ENCODE assay signal across 12 cellular contexts in genomic region chr3:23113455-23114171, GRCh38.
A peak's percentile ranks its signal among the peaks of the same experiment; 100 is the strongest.
DNase-seq lines count a peak whose midpoint lies in the region; ATAC-seq and TF ChIP-seq lines count a peak whose summit lies in the region.
"Had no signal": no experiment of that assay in that cellular context is flagged by ENCODE, and none has a peak within 500 bp of the region (broad histone marks: within the 10 kb centered on the region; RNA-seq: fewer than 3 reads in every experiment).

No MANE protein-coding gene starts in this region.

- H3K27me3 Mint-ChIP-seq in activated T-cell treated with anti-CD3 and anti-CD28 coated beads, Interleukin-2, amount 50 U/mL, for 72 hours (ENCODE audit: low read depth): peaks cover 6% of the 10 kb centered on the region
- H3K27me3 Mint-ChIP-seq: activated naive CD8-positive, alpha-beta T cell had no signal

- ATAC-seq in activated T-cell treated with anti-CD3 and anti-CD28 coated beads, Interleukin-2, amount 50 U/mL, for 72 hours (replicated peaks in 1 of 2): peak; percentile 89 to 90

- H3K4me3 ChIP-seq in foreskin fibroblast (ENCODE audit: low read depth in 1 of 2, low read length in 2 of 2): no peak overlapping the region
- H3K4me3 ChIP-seq in tibial nerve: no peak overlapping the region
- H3K4me3 ChIP-seq: ovary had no signal

- H3K36me3 Mint-ChIP-seq in activated T-cell treated with anti-CD3 and anti-CD28 coated beads, Interleukin-2, amount 50 U/mL, for 72 hours (ENCODE audit: insufficient read depth in 2 of 2): no peaks in the 10 kb centered on the region
- H3K36me3 Mint-ChIP-seq: activated naive CD8-positive, alpha-beta T cell had no signal

- H3K4me3 Mint-ChIP-seq in activated T-cell treated with anti-CD3 and anti-CD28 coated beads, Interleukin-2, amount 50 U/mL, for 72 hours: peak overlapping the region; percentile 13 to 26
- H3K4me3 Mint-ChIP-seq: activated naive CD8-positive, alpha-beta T cell; T-helper 1 cell treated with Interleukin-12 subunit alpha and Interleukin-12 subunit beta and Interleukin-4 antibody, amounts not matched to agents 30 μg/mL and 1 μg/mL, for 36 hours had no signal

- TF ChIP-seq EP300 in tibial nerve (IDR thresholded peaks at IDR 0.05): peak in 1 of 2 donors; percentile 56

- TF ChIP-seq CTCF in foreskin fibroblast (IDR thresholded peaks at IDR 0.05; ENCODE audit: low read depth, low read length) (no peak), tibial nerve (IDR thresholded peaks at IDR 0.05) (no peak), GM10266 (IDR thresholded peaks at IDR 0.05; ENCODE audit: control insufficient read depth, insufficient read depth, low read depth, missing control alignments) (no peak)

- H3K27ac ChIP-seq in tibial nerve: peak overlapping the region in 3 of 4 donors; percentile 2 to 76 (median 39)
- H3K27ac ChIP-seq: ovary had no signal

- DNase-seq in activated T-cell treated with anti-CD3 and anti-CD28 coated beads, Interleukin-2, amount 50 U/mL, for 72 hours: no peak
- DNase-seq in activated T-cell treated with anti-CD3 and anti-CD28 coated beads, Interleukin-2, amount 50 U/mL, for 48 hours: no peak
- DNase-seq in SIG-M5 treated with dmso at 0.1 percent for 504 hours (lab: John Stamatoyannopoulos, UW; ENCODE audit: unreplicated experiment) (peak; percentile 77), foreskin fibroblast (peak; percentile 27 to 78), tibial nerve (ENCODE audit: low spot score in 2 of 2) (peak in 1 of 2 donors; percentile 15), NCI-H1436 (lab: John Stamatoyannopoulos, UW) (no peak), C1 segment of cervical spinal cord (lab: John Stamatoyannopoulos, UW) (no peak), GM10266 (ENCODE audit: extremely low spot score) (no peak)
- DNase-seq: NCI-H1436 treated with DMSO at 0.1 percent for 48 hours had no signal

- H3K36me3 ChIP-seq in tibial nerve: no peaks in the 10 kb centered on the region
- H3K36me3 ChIP-seq: ovary had no signal

- peaks cover 0 to 21% (median 0%) of the 10 kb centered on the region in 4 donors for H3K4me1 ChIP-seq in tibial nerve

- H3K9me3 ChIP-seq in tibial nerve: no peaks in the 10 kb centered on the region
- H3K9me3 ChIP-seq: ovary had no signal

- peak overlapping the region; percentile 77 for H3K27ac Mint-ChIP-seq in activated T-cell treated with anti-CD3 and anti-CD28 coated beads, Interleukin-2, amount 50 U/mL, for 72 hours
- H3K27ac Mint-ChIP-seq: activated naive CD8-positive, alpha-beta T cell; T-helper 1 cell treated with Interleukin-12 subunit alpha and Interleukin-12 subunit beta and Interleukin-4 antibody, amounts not matched to agents 30 μg/mL and 1 μg/mL, for 36 hours had no signal

- no peak for TF ChIP-seq POLR2A in tibial nerve (IDR thresholded peaks at IDR 0.05)

- no peaks in the 10 kb centered on the region for H3K27me3 ChIP-seq in tibial nerve
- H3K27me3 ChIP-seq: ovary had no signal

- 41 to 52% methylated on average over 9 of the region's 9 CpGs for WGBS in tibial nerve, 2 donors

- H3K9me3 Mint-ChIP-seq in activated T-cell treated with anti-CD3 and anti-CD28 coated beads, Interleukin-2, amount 50 U/mL, for 72 hours: no peaks in the 10 kb centered on the region
- H3K9me3 Mint-ChIP-seq: T-helper 1 cell treated with Interleukin-12 subunit alpha and Interleukin-12 subunit beta and Interleukin-4 antibody, amounts not matched to agents 30 μg/mL and 1 μg/mL, for 36 hours had no signal

- peaks cover 21% of the 10 kb centered on the region for H3K4me1 Mint-ChIP-seq in activated T-cell treated with anti-CD3 and anti-CD28 coated beads, Interleukin-2, amount 50 U/mL, for 72 hours (ENCODE audit: low read depth)

Comparison
In these comparisons a context has a peak if more than half of its experiments do, and no peak if none do; other contexts are left out.
1. DNase-seq: peak in SIG-M5 treated with dmso at 0.1 percent for 504 hours (single experiment) and foreskin fibroblast (2 of 2); none in activated T-cell treated with anti-CD3 and anti-CD28 coated beads, Interleukin-2, amount 50 U/mL, for 72 hours (0 of 2), activated T-cell treated with anti-CD3 and anti-CD28 coated beads, Interleukin-2, amount 50 U/mL, for 48 hours (0 of 2), NCI-H1436 (single experiment), C1 segment of cervical spinal cord (0 of 14) and GM10266 (single experiment).